Comparison of ENCODE assay signal across 33 cellular contexts in genomic region chr14:101669629-101670028, GRCh38.
"Had no signal": no experiment of that assay in that cellular context is flagged by ENCODE, and none has a peak within 500 bp of the region (broad histone marks: within the 10 kb centered on the region; RNA-seq: fewer than 3 reads in every experiment).

No MANE protein-coding gene starts in this region.

- H3K4me3 ChIP-seq: adrenal gland, ascending aorta, body of pancreas, breast epithelium, cardiac muscle cell had no signal

- H3K4me1 ChIP-seq: adrenal gland, ascending aorta, body of pancreas, breast epithelium had no signal

- ATAC-seq: activated naive CD4-positive, alpha-beta T cell treated with anti-CD3 and anti-CD28 coated beads, Interleukin-2, amount 50 U/mL, for 72 hours; activated naive CD8-positive, alpha-beta T cell treated with anti-CD3 and anti-CD28 coated beads, Interleukin-2, amount 50 U/mL, for 24 hours; activated T-cell treated with anti-CD3 and anti-CD28 coated beads, Interleukin-2, amount 50 U/mL, for 4 hours; activated T-cell treated with anti-CD3 and anti-CD28 coated beads, Interleukin-2, amount 50 U/mL, for 72 hours; activated T-helper 17 cell treated with anti-CD3 and anti-CD28 coated beads, Interleukin-2, amount 50 U/mL, for 72 hours; body of pancreas had no signal

- DNase-seq: activated effector memory CD4-positive, alpha-beta T cell treated with anti-CD3 and anti-CD28 coated beads, Interleukin-2, amount 50 U/mL, for 16 hours; activated effector memory CD4-positive, alpha-beta T cell treated with Interleukin-2 at 50 U/mL for 16 hours; activated gamma-delta T cell; activated gamma-delta T cell treated with Interleukin-2 at 50 U/mL for 16 hours; activated naive CD4-positive, alpha-beta T cell; activated naive CD4-positive, alpha-beta T cell treated with anti-CD3 and anti-CD28 coated beads for 36 hours; activated naive CD4-positive, alpha-beta T cell treated with anti-CD3 and anti-CD28 coated beads, Interleukin-2, amount 10 ng/mL, durations not matched to agents 7 days and 5 days; activated naive CD4-positive, alpha-beta T cell treated with anti-CD3 and anti-CD28 coated beads, Interleukin-2, amount 50 U/mL, for 16 hours; activated naive CD4-positive, alpha-beta T cell treated with Interleukin-2 at 50 U/mL for 16 hours; activated naive CD8-positive, alpha-beta T cell treated with anti-CD3 and anti-CD28 coated beads for 36 hours; activated naive CD8-positive, alpha-beta T cell treated with anti-CD3 and anti-CD28 coated beads, Interleukin-2, amount 10 ng/mL, durations not matched to agents 7 days and 5 days; activated naive CD8-positive, alpha-beta T cell treated with anti-CD3 and anti-CD28 coated beads, Interleukin-2, amount 50 U/mL, for 24 hours; activated T-cell treated with anti-CD3 and anti-CD28 coated beads, Interleukin-2, amount 50 U/mL, for 24 hours; activated T-cell treated with anti-CD3 and anti-CD28 coated beads, Interleukin-2, amount 50 U/mL, for 4 hours; activated T-cell treated with anti-CD3 and anti-CD28 coated beads, Interleukin-2, amount 50 U/mL, for 48 hours; activated T-cell treated with anti-CD3 and anti-CD28 coated beads, Interleukin-2, amount 50 U/mL, for 72 hours; adrenal gland; amniotic stem cell; amygdala; anterior cingulate cortex; aorta; body of pancreas; brain microvascular endothelial cell; caudate nucleus; central memory CD4-positive, alpha-beta T cell; cerebellar nuclear complex had no signal

- FAIRE-seq: astrocyte, bronchial epithelial cell had no signal

- H3K36me3 ChIP-seq: adrenal gland, ascending aorta, brain microvascular endothelial cell, breast epithelium, cardiac muscle cell had no signal

- H3K27ac ChIP-seq: adrenal gland, ascending aorta, body of pancreas, brain microvascular endothelial cell, breast epithelium, cardiac muscle cell had no signal

- H3K27me3 ChIP-seq: ascending aorta, cardiac muscle cell had no signal

- H3K9me3 ChIP-seq: body of pancreas had no signal
